1 cellular context compared by ENCODE assay signal in genomic region chr2:158598856-158599517, GRCh38.
TF ChIP-seq lines count a peak whose summit lies in the region.

No MANE protein-coding gene starts in this region.

TF ChIP-seq in K562, 482 proteins besides CTCF, POLR2A, EP300 and RAD21 (continued from another document):
- TF ChIP-seq, protein P1, sequence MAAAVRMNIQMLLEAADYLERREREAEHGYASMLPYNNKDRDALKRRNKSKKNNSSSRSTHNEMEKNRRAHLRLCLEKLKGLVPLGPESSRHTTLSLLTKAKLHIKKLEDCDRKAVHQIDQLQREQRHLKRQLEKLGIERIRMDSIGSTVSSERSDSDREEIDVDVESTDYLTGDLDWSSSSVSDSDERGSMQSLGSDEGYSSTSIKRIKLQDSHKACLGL (CRISPR knock-in tag; IDR thresholded peaks at IDR 0.05; ENCODE audit: borderline replicate concordance, poor library complexity, severe bottlenecking) = no peak
- TF ChIP-seq ELF1 (tag; IDR thresholded peaks at IDR 0.05) = no peak
- no peak for TF ChIP-seq NR0B1 (IDR thresholded peaks at IDR 0.05; ENCODE audit: partially characterized antibody)
- no peak for TF ChIP-seq ZBTB40 (IDR thresholded peaks at IDR 0.05)
- no peak for TF ChIP-seq ZBTB40 (CRISPR knock-in tag; IDR thresholded peaks at IDR 0.05)
- no peak for TF ChIP-seq POLR2G (IDR thresholded peaks at IDR 0.05; ENCODE audit: low read depth, low read length)
- TF ChIP-seq JUND (IDR thresholded peaks at IDR 0.05; ENCODE audit: borderline replicate concordance, low read depth, low read length) = no peak
- no peak for TF ChIP-seq JUND (tag; IDR thresholded peaks at IDR 0.05; ENCODE audit: borderline replicate concordance, low read depth, low read length)
- TF ChIP-seq NELFE (IDR thresholded peaks at IDR 0.05; ENCODE audit: insufficient read depth, insufficient read length) = no peak
- no peak for TF ChIP-seq SIX5 (IDR thresholded peaks at IDR 0.05; ENCODE audit: borderline replicate concordance in 1 of 2, insufficient read depth in 1 of 2, low read depth in 1 of 2, low read length in 2 of 2)
- no peak for TF ChIP-seq ZNF212 (CRISPR knock-in tag; IDR thresholded peaks at IDR 0.05)
- TF ChIP-seq ARHGAP35 (IDR thresholded peaks at IDR 0.05; ENCODE audit: partially characterized antibody) = no peak
- TF ChIP-seq ZNF124 (CRISPR knock-in tag; IDR thresholded peaks at IDR 0.05) = no peak
TF ChIP-seq in K562: peak in this region for 0.
